ENCODE assay signal across 1 cellular context in the genomic region with DNA sequence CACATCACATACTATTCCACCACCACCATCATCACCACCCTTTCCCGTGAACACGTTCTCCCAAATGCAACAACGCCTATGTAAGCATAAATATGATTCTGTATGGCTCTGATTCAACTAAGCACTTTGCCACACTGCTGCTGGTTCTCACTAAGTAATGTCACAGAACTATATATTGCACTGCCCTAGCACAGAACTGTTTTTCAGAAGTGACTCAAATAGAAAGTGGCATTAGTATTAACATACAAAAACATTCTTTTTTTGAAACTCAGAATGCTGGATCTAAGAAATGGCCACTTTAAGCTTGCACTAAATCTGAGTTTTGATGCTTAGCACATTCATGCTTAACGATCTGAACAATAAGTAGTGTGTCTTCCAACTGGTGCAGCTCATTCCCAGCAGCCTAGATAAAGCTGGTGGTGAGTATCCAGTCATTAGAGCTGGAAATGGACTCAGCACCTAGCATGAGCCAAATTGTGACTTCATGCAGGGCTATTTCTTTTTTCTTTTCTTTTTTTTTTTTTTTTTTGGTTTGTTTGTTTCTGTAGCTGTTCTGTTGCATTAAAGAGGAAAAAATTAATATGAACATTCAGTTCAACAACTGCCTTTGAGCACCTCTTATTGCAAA.
TF ChIP-seq lines count a peak whose summit lies in the region.

No MANE protein-coding gene starts in this region.

TF ChIP-seq in GM23338, 12 proteins besides CTCF, POLR2A, EP300 and RAD21 (continued from another document):
- TF ChIP-seq, protein P1, sequence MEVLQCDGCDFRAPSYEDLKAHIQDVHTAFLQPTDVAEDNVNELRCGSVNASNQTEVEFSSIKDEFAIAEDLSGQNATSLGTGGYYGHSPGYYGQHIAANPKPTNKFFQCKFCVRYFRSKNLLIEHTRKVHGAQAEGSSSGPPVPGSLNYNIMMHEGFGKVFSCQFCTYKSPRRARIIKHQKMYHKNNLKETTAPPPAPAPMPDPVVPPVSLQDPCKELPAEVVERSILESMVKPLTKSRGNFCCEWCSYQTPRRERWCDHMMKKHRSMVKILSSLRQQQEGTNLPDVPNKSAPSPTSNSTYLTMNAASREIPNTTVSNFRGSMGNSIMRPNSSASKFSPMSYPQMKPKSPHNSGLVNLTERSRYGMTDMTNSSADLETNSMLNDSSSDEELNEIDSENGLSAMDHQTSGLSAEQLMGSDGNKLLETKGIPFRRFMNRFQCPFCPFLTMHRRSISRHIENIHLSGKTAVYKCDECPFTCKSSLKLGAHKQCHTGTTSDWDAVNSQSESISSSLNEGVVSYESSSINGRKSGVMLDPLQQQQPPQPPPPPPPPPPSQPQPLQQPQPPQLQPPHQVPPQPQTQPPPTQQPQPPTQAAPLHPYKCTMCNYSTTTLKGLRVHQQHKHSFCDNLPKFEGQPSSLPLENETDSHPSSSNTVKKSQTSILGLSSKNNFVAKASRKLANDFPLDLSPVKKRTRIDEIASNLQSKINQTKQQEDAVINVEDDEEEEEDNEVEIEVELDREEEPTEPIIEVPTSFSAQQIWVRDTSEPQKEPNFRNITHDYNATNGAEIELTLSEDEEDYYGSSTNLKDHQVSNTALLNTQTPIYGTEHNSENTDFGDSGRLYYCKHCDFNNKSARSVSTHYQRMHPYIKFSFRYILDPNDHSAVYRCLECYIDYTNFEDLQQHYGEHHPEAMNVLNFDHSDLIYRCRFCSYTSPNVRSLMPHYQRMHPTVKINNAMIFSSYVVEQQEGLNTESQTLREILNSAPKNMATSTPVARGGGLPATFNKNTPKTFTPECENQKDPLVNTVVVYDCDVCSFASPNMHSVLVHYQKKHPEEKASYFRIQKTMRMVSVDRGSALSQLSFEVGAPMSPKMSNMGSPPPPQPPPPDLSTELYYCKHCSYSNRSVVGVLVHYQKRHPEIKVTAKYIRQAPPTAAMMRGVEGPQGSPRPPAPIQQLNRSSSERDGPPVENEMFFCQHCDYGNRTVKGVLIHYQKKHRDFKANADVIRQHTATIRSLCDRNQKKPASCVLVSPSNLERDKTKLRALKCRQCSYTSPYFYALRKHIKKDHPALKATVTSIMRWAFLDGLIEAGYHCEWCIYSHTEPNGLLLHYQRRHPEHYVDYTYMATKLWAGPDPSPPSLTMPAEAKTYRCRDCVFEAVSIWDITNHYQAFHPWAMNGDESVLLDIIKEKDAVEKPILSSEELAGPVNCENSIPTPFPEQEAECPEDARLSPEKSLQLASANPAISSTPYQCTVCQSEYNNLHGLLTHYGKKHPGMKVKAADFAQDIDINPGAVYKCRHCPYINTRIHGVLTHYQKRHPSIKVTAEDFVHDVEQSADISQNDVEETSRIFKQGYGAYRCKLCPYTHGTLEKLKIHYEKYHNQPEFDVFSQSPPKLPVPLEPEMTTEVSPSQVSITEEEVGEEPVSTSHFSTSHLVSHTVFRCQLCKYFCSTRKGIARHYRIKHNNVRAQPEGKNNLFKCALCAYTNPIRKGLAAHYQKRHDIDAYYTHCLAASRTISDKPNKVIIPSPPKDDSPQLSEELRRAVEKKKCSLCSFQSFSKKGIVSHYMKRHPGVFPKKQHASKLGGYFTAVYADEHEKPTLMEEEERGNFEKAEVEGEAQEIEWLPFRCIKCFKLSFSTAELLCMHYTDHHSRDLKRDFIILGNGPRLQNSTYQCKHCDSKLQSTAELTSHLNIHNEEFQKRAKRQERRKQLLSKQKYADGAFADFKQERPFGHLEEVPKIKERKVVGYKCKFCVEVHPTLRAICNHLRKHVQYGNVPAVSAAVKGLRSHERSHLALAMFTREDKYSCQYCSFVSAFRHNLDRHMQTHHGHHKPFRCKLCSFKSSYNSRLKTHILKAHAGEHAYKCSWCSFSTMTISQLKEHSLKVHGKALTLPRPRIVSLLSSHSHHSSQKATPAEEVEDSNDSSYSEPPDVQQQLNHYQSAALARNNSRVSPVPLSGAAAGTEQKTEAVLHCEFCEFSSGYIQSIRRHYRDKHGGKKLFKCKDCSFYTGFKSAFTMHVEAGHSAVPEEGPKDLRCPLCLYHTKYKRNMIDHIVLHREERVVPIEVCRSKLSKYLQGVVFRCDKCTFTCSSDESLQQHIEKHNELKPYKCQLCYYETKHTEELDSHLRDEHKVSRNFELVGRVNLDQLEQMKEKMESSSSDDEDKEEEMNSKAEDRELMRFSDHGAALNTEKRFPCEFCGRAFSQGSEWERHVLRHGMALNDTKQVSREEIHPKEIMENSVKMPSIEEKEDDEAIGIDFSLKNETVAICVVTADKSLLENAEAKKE (CRISPR knock-in tag; IDR thresholded peaks at IDR 0.05), result no peak
- TF ChIP-seq, protein P2, sequence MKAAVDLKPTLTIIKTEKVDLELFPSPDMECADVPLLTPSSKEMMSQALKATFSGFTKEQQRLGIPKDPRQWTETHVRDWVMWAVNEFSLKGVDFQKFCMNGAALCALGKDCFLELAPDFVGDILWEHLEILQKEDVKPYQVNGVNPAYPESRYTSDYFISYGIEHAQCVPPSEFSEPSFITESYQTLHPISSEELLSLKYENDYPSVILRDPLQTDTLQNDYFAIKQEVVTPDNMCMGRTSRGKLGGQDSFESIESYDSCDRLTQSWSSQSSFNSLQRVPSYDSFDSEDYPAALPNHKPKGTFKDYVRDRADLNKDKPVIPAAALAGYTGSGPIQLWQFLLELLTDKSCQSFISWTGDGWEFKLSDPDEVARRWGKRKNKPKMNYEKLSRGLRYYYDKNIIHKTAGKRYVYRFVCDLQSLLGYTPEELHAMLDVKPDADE (IDR thresholded peaks at IDR 0.05), result no peak
- TF ChIP-seq JUNB (IDR thresholded peaks at IDR 0.05; ENCODE audit: unreplicated experiment), result no peak
- TF ChIP-seq CREB1 (CRISPR knock-in tag; IDR thresholded peaks at IDR 0.05; ENCODE audit: low read depth), result no peak
- no peak for TF ChIP-seq STAT1 (IDR thresholded peaks at IDR 0.05; ENCODE audit: unreplicated experiment)
- no peak for TF ChIP-seq EZH2 (IDR thresholded peaks at IDR 0.05; ENCODE audit: low read depth, unreplicated experiment)
- no peak for TF ChIP-seq ZNF114 (CRISPR knock-in tag; IDR thresholded peaks at IDR 0.05)
- TF ChIP-seq, protein P3, sequence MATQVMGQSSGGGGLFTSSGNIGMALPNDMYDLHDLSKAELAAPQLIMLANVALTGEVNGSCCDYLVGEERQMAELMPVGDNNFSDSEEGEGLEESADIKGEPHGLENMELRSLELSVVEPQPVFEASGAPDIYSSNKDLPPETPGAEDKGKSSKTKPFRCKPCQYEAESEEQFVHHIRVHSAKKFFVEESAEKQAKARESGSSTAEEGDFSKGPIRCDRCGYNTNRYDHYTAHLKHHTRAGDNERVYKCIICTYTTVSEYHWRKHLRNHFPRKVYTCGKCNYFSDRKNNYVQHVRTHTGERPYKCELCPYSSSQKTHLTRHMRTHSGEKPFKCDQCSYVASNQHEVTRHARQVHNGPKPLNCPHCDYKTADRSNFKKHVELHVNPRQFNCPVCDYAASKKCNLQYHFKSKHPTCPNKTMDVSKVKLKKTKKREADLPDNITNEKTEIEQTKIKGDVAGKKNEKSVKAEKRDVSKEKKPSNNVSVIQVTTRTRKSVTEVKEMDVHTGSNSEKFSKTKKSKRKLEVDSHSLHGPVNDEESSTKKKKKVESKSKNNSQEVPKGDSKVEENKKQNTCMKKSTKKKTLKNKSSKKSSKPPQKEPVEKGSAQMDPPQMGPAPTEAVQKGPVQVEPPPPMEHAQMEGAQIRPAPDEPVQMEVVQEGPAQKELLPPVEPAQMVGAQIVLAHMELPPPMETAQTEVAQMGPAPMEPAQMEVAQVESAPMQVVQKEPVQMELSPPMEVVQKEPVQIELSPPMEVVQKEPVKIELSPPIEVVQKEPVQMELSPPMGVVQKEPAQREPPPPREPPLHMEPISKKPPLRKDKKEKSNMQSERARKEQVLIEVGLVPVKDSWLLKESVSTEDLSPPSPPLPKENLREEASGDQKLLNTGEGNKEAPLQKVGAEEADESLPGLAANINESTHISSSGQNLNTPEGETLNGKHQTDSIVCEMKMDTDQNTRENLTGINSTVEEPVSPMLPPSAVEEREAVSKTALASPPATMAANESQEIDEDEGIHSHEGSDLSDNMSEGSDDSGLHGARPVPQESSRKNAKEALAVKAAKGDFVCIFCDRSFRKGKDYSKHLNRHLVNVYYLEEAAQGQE (IDR thresholded peaks at IDR 0.05; ENCODE audit: unreplicated experiment), result no peak
- TF ChIP-seq POLR2AphosphoS5 (IDR thresholded peaks at IDR 0.05; ENCODE audit: low read depth), result no peak
- TF ChIP-seq EZH2phosphoT487 (IDR thresholded peaks at IDR 0.05; ENCODE audit: unreplicated experiment), result no peak
